Comparison of ENCODE assay signal across 15 cellular contexts in genomic region chr12:9718968-9719367, GRCh38. TPM values are rescaled to one million over a fixed set of nuclear protein-coding genes. Genes with fewer than 3 reads are reported as not detected.
DNase-seq lines count a peak whose midpoint lies in the region; ATAC-seq and TF ChIP-seq lines count a peak whose summit lies in the region.
"Had no signal": no experiment of that assay in that cellular context is flagged by ENCODE, and none has a peak within 500 bp of the region (broad histone marks: within the 10 kb centered on the region; RNA-seq: fewer than 3 reads in every experiment).

No MANE protein-coding gene starts in this region.

- in situ Hi-C loops in mammary epithelial cell (cut with MboI; ENCODE audit: low sequenced_read_pairs in 2 of 2) = loop anchor here in 1 of 2 donors (25.0 kb wide), 1 partner anchor 382 kb away; no protein-coding TSS in a partner anchor

- TF ChIP-seq CTCF in OCI-LY3 (IDR thresholded peaks at IDR 0.05; ENCODE audit: low read depth, low read length) (no peak), mammary epithelial cell (conservative IDR thresholded peaks at IDR 0.05 in 1 of 2, IDR thresholded peaks at IDR 0.05 in 1 of 2; ENCODE audit: extremely low read depth in 1 of 2, insufficient read depth in 1 of 2, low read depth in 1 of 2, low read length in 2 of 2) (no peak)

- no peaks in the 10 kb centered on the region for H3K27me3 Mint-ChIP-seq in memory B cell
- no peaks in the 10 kb centered on the region for H3K27me3 Mint-ChIP-seq in activated T-cell treated with anti-CD3 and anti-CD28 coated beads, Interleukin-2, amount 50 U/mL, for 24 hours
- H3K27me3 Mint-ChIP-seq: CD4-positive, alpha-beta T cell had no signal

- H3K4me1 ChIP-seq in OCI-LY3 (ENCODE audit: low read length) (peaks cover 99% of the 10 kb centered on the region), mammary epithelial cell (ENCODE audit: insufficient read depth, low read length) (no peaks in the 10 kb centered on the region)

- CTCF ChIA-PET in mammary epithelial cell (lab: Charles Lee; ENCODE audit: low non-redundant PET) = no interaction called here

- intact Hi-C loops in mammary epithelial cell (cut with micrococcal nuclease) = no loop called here

- H3K36me3 ChIP-seq in OCI-LY3 (replicated peaks; ENCODE audit: low read depth, low read length) = peaks cover 59% of the 10 kb centered on the region
- H3K36me3 ChIP-seq in mammary epithelial cell (ENCODE audit: insufficient read depth, low read length) = no peaks in the 10 kb centered on the region

- peak overlapping the region; percentile 58 for H3K4me2 ChIP-seq in OCI-LY3 (ENCODE audit: low read length)
- H3K4me2 ChIP-seq in mammary epithelial cell (ENCODE audit: insufficient read depth, low read depth, low read length) = no peak overlapping the region
- H3K4me2 ChIP-seq: GM23338 had no signal

- WGBS in mammary epithelial cell (ENCODE audit: low coverage, missing lambda C conversion rate) = 97% methylated on average over 7 of the region's 7 CpGs

- H3K27ac ChIP-seq in OCI-LY3 (ENCODE audit: low read length) (peak overlapping the region; percentile 97), mammary epithelial cell (ENCODE audit: insufficient read depth, low read depth, low read length) (no peak overlapping the region)

- peaks cover 8% of the 10 kb centered on the region for H3K9me3 Mint-ChIP-seq in memory B cell
- H3K9me3 Mint-ChIP-seq in activated T-cell treated with anti-CD3 and anti-CD28 coated beads, Interleukin-2, amount 50 U/mL, for 24 hours = no peaks in the 10 kb centered on the region
- H3K9me3 Mint-ChIP-seq: CD4-positive, alpha-beta T cell; GM23338 had no signal

- H3K9ac ChIP-seq in OCI-LY3 (ENCODE audit: low read length) = peak overlapping the region; percentile 47
- no peak overlapping the region for H3K9ac ChIP-seq in mammary epithelial cell (ENCODE audit: insufficient read depth, low read length)

- H3K9me3 ChIP-seq in OCI-LY3 (ENCODE audit: insufficient read depth, low read length) (no peaks in the 10 kb centered on the region), mammary epithelial cell (replicated peaks; ENCODE audit: insufficient read depth, low read length) (no peaks in the 10 kb centered on the region)

- dilution Hi-C loops in mammary epithelial cell (cut with HindIII; ENCODE audit: low sequenced_read_pairs) = no loop called here

- H2AFZ ChIP-seq in OCI-LY3 (ENCODE audit: low read depth, low read length) (no peak overlapping the region), mammary epithelial cell (ENCODE audit: low read depth, low read length) (no peak overlapping the region)
- H2AFZ ChIP-seq: GM23338 had no signal

- peaks cover 35% of the 10 kb centered on the region for H3K36me3 Mint-ChIP-seq in memory B cell
- peaks cover 30% of the 10 kb centered on the region for H3K36me3 Mint-ChIP-seq in activated T-cell treated with anti-CD3 and anti-CD28 coated beads, Interleukin-2, amount 50 U/mL, for 24 hours (ENCODE audit: low read depth)

- peak overlapping the region; percentile 67 for H3K4me3 Mint-ChIP-seq in memory B cell
- H3K4me3 Mint-ChIP-seq in activated T-cell treated with anti-CD3 and anti-CD28 coated beads, Interleukin-2, amount 50 U/mL, for 24 hours = no peak overlapping the region
- H3K4me3 Mint-ChIP-seq: CD4-positive, alpha-beta T cell; GM23338 had no signal

- BruUV-seq in mammary epithelial cell (replicated peaks; lab: Mats Ljungman, UMichigan) = no TSS peak

- H3K79me2 ChIP-seq in OCI-LY3 (ENCODE audit: low read length) (peaks cover 87% of the 10 kb centered on the region), mammary epithelial cell (ENCODE audit: insufficient read depth, low read length) (no peaks in the 10 kb centered on the region)

- H3K27me3 ChIP-seq in OCI-LY3 (ENCODE audit: low read depth, low read length) = no peaks in the 10 kb centered on the region
- no peaks in the 10 kb centered on the region for H3K27me3 ChIP-seq in mammary epithelial cell (ENCODE audit: insufficient read depth, low read length)

- peak overlapping the region; percentile 92 for H3K27ac Mint-ChIP-seq in memory B cell
- no peak overlapping the region for H3K27ac Mint-ChIP-seq in activated T-cell treated with anti-CD3 and anti-CD28 coated beads, Interleukin-2, amount 50 U/mL, for 24 hours
- H3K27ac Mint-ChIP-seq: CD4-positive, alpha-beta T cell; GM23338 had no signal

- peaks cover 66% of the 10 kb centered on the region for H3K4me1 Mint-ChIP-seq in memory B cell
- H3K4me1 Mint-ChIP-seq in activated T-cell treated with anti-CD3 and anti-CD28 coated beads, Interleukin-2, amount 50 U/mL, for 24 hours (ENCODE audit: low read depth) = peaks cover 43% of the 10 kb centered on the region
- H3K4me1 Mint-ChIP-seq: GM23338 had no signal

- DNase-seq in DMS53 treated with DMSO at 0.1 percent for 48 hours (lab: John Stamatoyannopoulos, UW; ENCODE audit: unreplicated experiment) (peak; percentile 66), memory B cell (ENCODE audit: low spot score in 2 of 2) (no peak), mammary epithelial cell (no peak), NCI-H226 (no peak)
- no peak for DNase-seq in activated T-cell treated with anti-CD3 and anti-CD28 coated beads, Interleukin-2, amount 50 U/mL, for 24 hours
- DNase-seq: ACHN; CD4-positive, alpha-beta T cell; NCI-H2029; NCI-H2171 treated with DMSO at 0.1 percent for 48 hours; NCI-H510A treated with DMSO at 0.1 percent for 48 hours had no signal

- H4K20me1 ChIP-seq in OCI-LY3 (ENCODE audit: insufficient read depth, low read length) (peaks cover 34% of the 10 kb centered on the region; the same call in 1 of the 2 replicates), mammary epithelial cell (ENCODE audit: insufficient read depth, low read length) (no peaks in the 10 kb centered on the region)

- H3K4me3 ChIP-seq in OCI-LY3 (ENCODE audit: low read length) (peak overlapping the region; percentile 8; the same call in 1 of the 2 replicates), mammary epithelial cell (replicated peaks in 1 of 3; ENCODE audit: insufficient read depth in 1 of 3, low read depth in 2 of 3, low read length in 3 of 3) (no peak overlapping the region)
- H3K4me3 ChIP-seq: GM23338 had no signal

- ATAC-seq in GM19372 (IDR thresholded peaks at IDR 0.05; ENCODE audit: low read depth, unreplicated experiment) (peak; percentile 36), memory B cell (ENCODE audit: low read depth) (no peak), HG02870 (IDR thresholded peaks at IDR 0.05; ENCODE audit: unreplicated experiment) (no peak)
- ATAC-seq: GM23338 had no signal

RNA-seq across cellular contexts. Expression of gene CLECL1, which starts 13.9 kb away (rescaled TPM):
- total RNA-seq in mammary epithelial cell = not detected
- not detected for polyA plus RNA-seq in mammary epithelial cell
- polyA minus RNA-seq in mammary epithelial cell = not detected
- total RNA-seq: Daoy, GM23338 had no signal
- polyA plus RNA-seq: GM23338 had no signal

RNA-seq across cellular contexts. Expression of gene CD69, which starts 41.7 kb away (rescaled TPM):
- total RNA-seq in mammary epithelial cell = not detected
- polyA plus RNA-seq in mammary epithelial cell = not detected
- not detected for polyA minus RNA-seq in mammary epithelial cell
- total RNA-seq: GM23338 had no signal
- polyA plus RNA-seq: GM23338 had no signal

RNA-seq across cellular contexts. Expression of gene CLEC2D, which starts 49.5 kb away (rescaled TPM):
- 1 to 10 TPM; 3.8 to 4.6 TPM for total RNA-seq in mammary epithelial cell
- 0.57 TPM for polyA plus RNA-seq in mammary epithelial cell
- polyA minus RNA-seq in mammary epithelial cell = 0.21 TPM
